Comparison of ENCODE assay signal across 32 cellular contexts in genomic region chr16:582218-582613, GRCh38. TPM values are rescaled to one million over a fixed set of nuclear protein-coding genes. Genes with fewer than 3 reads are reported as not detected.
"Had no signal": no experiment of that assay in that cellular context is flagged by ENCODE, and none has a peak within 500 bp of the region (broad histone marks: within the 10 kb centered on the region; RNA-seq: fewer than 3 reads in every experiment).

No MANE protein-coding gene starts in this region.

- H3K27me3 ChIP-seq: ascending aorta, Peyer's patch had no signal

- H3K4me3 ChIP-seq: ascending aorta, Peyer's patch had no signal

- DNase-seq: activated B cell treated with CpG ODN at 0.5 μM for 24 hours; activated CD4-positive, alpha-beta memory T cell treated with anti-CD3 and anti-CD28 coated beads for 36 hours; activated CD4-positive, alpha-beta T cell treated with anti-CD3 and anti-CD28 coated beads for 4 hours; activated CD4-positive, alpha-beta T cell treated with anti-CD3 and anti-CD28 coated beads, Interleukin-2, amount 50 U/mL, for 1 hour; activated CD4-positive, CD25-positive, alpha-beta regulatory T cell treated with anti-CD3 and anti-CD28 coated beads, Interleukin-2, amount 50 U/mL, for 72 hours; activated CD8-positive, alpha-beta memory T cell treated with anti-CD3 and anti-CD28 coated beads, Interleukin-2, amount 50 U/mL, for 4 hours; activated gamma-delta T cell treated with Interleukin-2 at 50 U/mL for 16 hours; activated naive CD4-positive, alpha-beta T cell treated with anti-CD3 and anti-CD28 coated beads for 36 hours; activated naive CD8-positive, alpha-beta T cell treated with anti-CD3 and anti-CD28 coated beads, Interleukin-2, amount 50 U/mL, for 24 hours; activated T-cell treated with anti-CD3 and anti-CD28 coated beads for 4 hours; activated T-cell treated with anti-CD3 and anti-CD28 coated beads, Interleukin-2, amount 50 U/mL, for 4 hours; NCI-H1092 treated with DMSO at 0.1 percent for 48 hours; NCI-H1417 treated with DMSO at 0.1 percent for 48 hours; NCI-H187 treated with DMSO at 0.1 percent for 48 hours; NCI-H2081; NCI-H2227 treated with DMSO at 0.1 percent for 48 hours; NCI-H510A treated with DMSO at 0.1 percent for 48 hours; NCI-H69; NCI-H82; NK-92 treated with Interleukin-12 subunit alpha and Interleukin-12 subunit beta, amount 100 ng/mL, for 24 hours; PC-3; Peyer's patch; SW 1271; T-helper 1 cell; T-helper 2 cell; T-helper 9 cell had no signal

- H3K36me3 ChIP-seq: Peyer's patch had no signal

- H3K27ac ChIP-seq: ascending aorta, Peyer's patch, VCaP had no signal

- H3K9me3 ChIP-seq: ascending aorta, Peyer's patch had no signal

- FAIRE-seq: bronchial epithelial cell had no signal

- ATAC-seq: activated naive CD8-positive, alpha-beta T cell treated with anti-CD3 and anti-CD28 coated beads, Interleukin-2, amount 50 U/mL, for 24 hours; activated T-cell treated with anti-CD3 and anti-CD28 coated beads, Interleukin-2, amount 50 U/mL, for 4 hours; PC-3; Right ventricle myocardium inferior had no signal

RNA-seq across cellular contexts. Expression of gene NHLRC4, which starts 15.4 kb away (rescaled TPM):
- total RNA-seq: ascending aorta had no signal

RNA-seq across cellular contexts. Expression of gene PRR35, which starts 22.0 kb away (rescaled TPM):
- total RNA-seq: activated B cell treated with CpG ODN at 0.5 μM for 24 hours; activated CD4-positive, alpha-beta memory T cell treated with anti-CD3 and anti-CD28 coated beads for 36 hours; activated naive CD4-positive, alpha-beta T cell treated with anti-CD3 and anti-CD28 coated beads for 36 hours; activated T-helper 1 cell treated with anti-CD3 and anti-CD28 coated beads, Interleukin-12 subunit alpha, Interleukin-12 subunit beta, Interleukin-2, Interleukin-4 antibody, amounts not matched to agents 30 ng/mL and 10 ng/mL and 1 ng/mL, durations not matched to agents 14 hours and 24 hours and 36 hours; ascending aorta; bronchial epithelial cell; M059J; PC-3; Peyer's patch; Right ventricle myocardium inferior had no signal

RNA-seq across cellular contexts. Expression of gene WFIKKN1, which starts 48.6 kb away (rescaled TPM):
- total RNA-seq: ascending aorta, bronchial epithelial cell had no signal
